Comparison of ENCODE assay signal across 11 cellular contexts in genomic region chr4:142406917-142407501, GRCh38.
DNase-seq lines count a peak whose midpoint lies in the region; ATAC-seq, FAIRE-seq and TF ChIP-seq lines count a peak whose summit lies in the region.
"Had no signal": no experiment of that assay in that cellular context is flagged by ENCODE, and none has a peak within 500 bp of the region (broad histone marks: within the 10 kb centered on the region; RNA-seq: fewer than 3 reads in every experiment).

No MANE protein-coding gene starts in this region.

- H3K79me2 ChIP-seq in DND-41 (ENCODE audit: insufficient read depth, low read length): peaks cover 26% of the 10 kb centered on the region

- H2AFZ ChIP-seq in DND-41 (ENCODE audit: low read depth, low read length): peak overlapping the region; percentile 65

- H3K9me3 ChIP-seq in DND-41 (ENCODE audit: insufficient read depth, low read length, severe bottlenecking) (no peaks in the 10 kb centered on the region), small intestine (ENCODE audit: control insufficient read depth, low read depth) (no peaks in the 10 kb centered on the region), esophagus muscularis mucosa (no peaks in the 10 kb centered on the region)

- TF ChIP-seq POLR2A in esophagus muscularis mucosa (IDR thresholded peaks at IDR 0.05; ENCODE audit: low read depth): no peak

- DNase-seq in DND-41 (peak; percentile 29), small intestine (peak; percentile 33), T-helper 9 cell (no peak), anterior cingulate cortex (lab: John Stamatoyannopoulos, UW) (no peak), esophagus muscularis mucosa (ENCODE audit: extremely low spot score) (no peak)
- no peak for DNase-seq in central memory CD8-positive, alpha-beta T cell (ENCODE audit: low spot score in 2 of 2)
- DNase-seq: NCI-H524 treated with DMSO at 0.1 percent for 48 hours had no signal

- TF ChIP-seq EP300 in esophagus muscularis mucosa (IDR thresholded peaks at IDR 0.05): no peak

- no peaks in the 10 kb centered on the region for H4K20me1 ChIP-seq in DND-41 (ENCODE audit: insufficient read depth, low read length)

- FAIRE-seq in small intestine (lab: Jason Lieb, UNC): no peak
- FAIRE-seq: K562, urothelium cell line had no signal

- H3K27ac ChIP-seq in DND-41 (ENCODE audit: low read length) (peak overlapping the region; percentile 99), small intestine (ENCODE audit: low read depth in 1 of 2, low read length in 1 of 2) (peak overlapping the region in 1 of 2 donors; percentile 76), esophagus muscularis mucosa (replicated peaks in 1 of 4) (no peak overlapping the region)

- no peaks in the 10 kb centered on the region for H3K9me3 Mint-ChIP-seq in T-helper 1 cell treated with Interleukin-12 subunit alpha and Interleukin-12 subunit beta and Interleukin-4 antibody, amounts not matched to agents 30 μg/mL and 1 μg/mL, for 36 hours
- no peaks in the 10 kb centered on the region for H3K9me3 Mint-ChIP-seq in central memory CD8-positive, alpha-beta T cell

- H3K36me3 ChIP-seq in DND-41 (ENCODE audit: insufficient read depth, low read length) (peaks cover 5% of the 10 kb centered on the region; the same call in 1 of the 2 replicates), small intestine (ENCODE audit: control insufficient read depth in 2 of 2, insufficient read depth in 2 of 2, low read length in 2 of 2) (no peaks in the 10 kb centered on the region), esophagus muscularis mucosa (no peaks in the 10 kb centered on the region)

- H3K27me3 Mint-ChIP-seq in T-helper 1 cell treated with Interleukin-12 subunit alpha and Interleukin-12 subunit beta and Interleukin-4 antibody, amounts not matched to agents 30 μg/mL and 1 μg/mL, for 36 hours (ENCODE audit: low read depth): no peaks in the 10 kb centered on the region
- H3K27me3 Mint-ChIP-seq in central memory CD8-positive, alpha-beta T cell: no peaks in the 10 kb centered on the region

- H3K4me3 ChIP-seq in DND-41 (ENCODE audit: low read depth in 1 of 2, low read length in 2 of 2): peak overlapping the region in 1 of 2 experiments; percentile 76; a peak in 2 of 4 replicates
- no peak overlapping the region for H3K4me3 ChIP-seq in small intestine (ENCODE audit: low read depth in 1 of 2, low read length in 2 of 2)
- H3K4me3 ChIP-seq in esophagus muscularis mucosa: no peak overlapping the region
- H3K4me3 ChIP-seq: K562 had no signal

- H3K4me1 Mint-ChIP-seq in T-helper 1 cell treated with Interleukin-12 subunit alpha and Interleukin-12 subunit beta and Interleukin-4 antibody, amounts not matched to agents 30 μg/mL and 1 μg/mL, for 36 hours (ENCODE audit: low read depth): peaks cover 43% of the 10 kb centered on the region
- H3K4me1 Mint-ChIP-seq in central memory CD8-positive, alpha-beta T cell: peaks cover 47% of the 10 kb centered on the region

- ATAC-seq in DND-41 (ENCODE audit: insufficient read depth, low read depth) (peak; percentile 27; the same call in 2 of the 3 replicates), GM21619 (IDR thresholded peaks at IDR 0.05; ENCODE audit: unreplicated experiment) (no peak)
- ATAC-seq in central memory CD8-positive, alpha-beta T cell (replicated peaks; ENCODE audit: extremely low read depth, poor library complexity, severe bottlenecking): peak; percentile 46
- ATAC-seq: K562 had no signal

- H3K27ac Mint-ChIP-seq in T-helper 1 cell treated with Interleukin-12 subunit alpha and Interleukin-12 subunit beta and Interleukin-4 antibody, amounts not matched to agents 30 μg/mL and 1 μg/mL, for 36 hours: peak overlapping the region; percentile 98
- H3K27ac Mint-ChIP-seq in central memory CD8-positive, alpha-beta T cell (ENCODE audit: low read depth): peak overlapping the region; percentile 90

- H3K4me3 Mint-ChIP-seq in T-helper 1 cell treated with Interleukin-12 subunit alpha and Interleukin-12 subunit beta and Interleukin-4 antibody, amounts not matched to agents 30 μg/mL and 1 μg/mL, for 36 hours: peak overlapping the region; percentile 96
- H3K4me3 Mint-ChIP-seq in central memory CD8-positive, alpha-beta T cell: peak overlapping the region; percentile 93

- peak overlapping the region; percentile 65 for H3K4me2 ChIP-seq in DND-41 (ENCODE audit: insufficient read depth, low read length)

- no peak for TF ChIP-seq CTCF in DND-41 (IDR thresholded peaks at IDR 0.05; ENCODE audit: borderline replicate concordance, extremely low read depth, low read length, poor library complexity, severe bottlenecking)
- TF ChIP-seq CTCF in esophagus muscularis mucosa (IDR thresholded peaks at IDR 0.05): no peak

- no peaks in the 10 kb centered on the region for H3K27me3 ChIP-seq in DND-41 (ENCODE audit: insufficient read depth, low read length, poor library complexity)
- H3K27me3 ChIP-seq in small intestine (ENCODE audit: control insufficient read depth in 2 of 2, insufficient read depth in 2 of 2, low read length in 2 of 2): no peaks in the 10 kb centered on the region
- H3K27me3 ChIP-seq in esophagus muscularis mucosa: no peaks in the 10 kb centered on the region

- H3K9ac ChIP-seq in DND-41 (ENCODE audit: low read depth, low read length): peak overlapping the region; percentile 62

- WGBS in small intestine, 3 donors: 68 to 73% (median 70%) methylated on average over 7 of the region's 7 CpGs
- WGBS in esophagus muscularis mucosa: 71% methylated on average over 7 of the region's 7 CpGs

- peaks cover 53% of the 10 kb centered on the region for H3K4me1 ChIP-seq in DND-41 (ENCODE audit: insufficient read depth, low read length)
- peaks cover 0 to 7% of the 10 kb centered on the region in 2 donors for H3K4me1 ChIP-seq in small intestine (ENCODE audit: control insufficient read depth in 2 of 2, insufficient read depth in 1 of 2, low read depth in 1 of 2, low read length in 1 of 2)
- peaks cover 23 to 30% (median 24%) of the 10 kb centered on the region in 4 donors for H3K4me1 ChIP-seq in esophagus muscularis mucosa

- intact Hi-C loops in esophagus muscularis mucosa (cut with DNase I): no loop called here

- H3K36me3 Mint-ChIP-seq in T-helper 1 cell treated with Interleukin-12 subunit alpha and Interleukin-12 subunit beta and Interleukin-4 antibody, amounts not matched to agents 30 μg/mL and 1 μg/mL, for 36 hours (ENCODE audit: low read depth): peaks cover 2% of the 10 kb centered on the region
- peaks cover 15% of the 10 kb centered on the region for H3K36me3 Mint-ChIP-seq in central memory CD8-positive, alpha-beta T cell (ENCODE audit: insufficient read depth)

Comparison
In these comparisons a context has a peak if more than half of its experiments do, and no peak if none do; other contexts are left out.
1. DNase-seq: peak in DND-41 (single experiment) and small intestine (single experiment); none in central memory CD8-positive, alpha-beta T cell (0 of 2), T-helper 9 cell (single experiment), anterior cingulate cortex (0 of 58) and esophagus muscularis mucosa (single experiment).